In the genomic region with DNA sequence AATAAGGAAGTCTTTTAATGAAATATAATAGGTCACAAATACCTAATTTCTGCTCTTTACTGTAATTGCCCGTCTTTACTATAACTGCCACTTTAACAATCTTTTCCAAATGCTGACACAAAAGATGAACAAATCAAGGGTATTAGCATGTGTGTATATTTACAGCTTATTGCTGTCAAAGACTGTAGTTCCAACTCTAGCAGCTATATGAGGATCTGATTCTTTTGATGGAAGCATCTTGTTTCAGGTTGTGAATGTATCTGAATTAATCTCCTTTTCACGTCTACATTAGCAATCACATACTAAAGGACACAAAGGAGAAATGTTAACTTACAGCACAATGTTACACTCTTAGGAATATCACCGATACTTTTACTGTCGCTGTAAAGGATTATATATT, we compare ENCODE assay signal across 1 cellular context.
TF ChIP-seq lines count a peak whose summit lies in the region.

No MANE protein-coding gene starts in this region.

TF ChIP-seq in GM12878, 131 proteins besides CTCF, POLR2A, EP300 and RAD21:
- TF ChIP-seq, protein P1, sequence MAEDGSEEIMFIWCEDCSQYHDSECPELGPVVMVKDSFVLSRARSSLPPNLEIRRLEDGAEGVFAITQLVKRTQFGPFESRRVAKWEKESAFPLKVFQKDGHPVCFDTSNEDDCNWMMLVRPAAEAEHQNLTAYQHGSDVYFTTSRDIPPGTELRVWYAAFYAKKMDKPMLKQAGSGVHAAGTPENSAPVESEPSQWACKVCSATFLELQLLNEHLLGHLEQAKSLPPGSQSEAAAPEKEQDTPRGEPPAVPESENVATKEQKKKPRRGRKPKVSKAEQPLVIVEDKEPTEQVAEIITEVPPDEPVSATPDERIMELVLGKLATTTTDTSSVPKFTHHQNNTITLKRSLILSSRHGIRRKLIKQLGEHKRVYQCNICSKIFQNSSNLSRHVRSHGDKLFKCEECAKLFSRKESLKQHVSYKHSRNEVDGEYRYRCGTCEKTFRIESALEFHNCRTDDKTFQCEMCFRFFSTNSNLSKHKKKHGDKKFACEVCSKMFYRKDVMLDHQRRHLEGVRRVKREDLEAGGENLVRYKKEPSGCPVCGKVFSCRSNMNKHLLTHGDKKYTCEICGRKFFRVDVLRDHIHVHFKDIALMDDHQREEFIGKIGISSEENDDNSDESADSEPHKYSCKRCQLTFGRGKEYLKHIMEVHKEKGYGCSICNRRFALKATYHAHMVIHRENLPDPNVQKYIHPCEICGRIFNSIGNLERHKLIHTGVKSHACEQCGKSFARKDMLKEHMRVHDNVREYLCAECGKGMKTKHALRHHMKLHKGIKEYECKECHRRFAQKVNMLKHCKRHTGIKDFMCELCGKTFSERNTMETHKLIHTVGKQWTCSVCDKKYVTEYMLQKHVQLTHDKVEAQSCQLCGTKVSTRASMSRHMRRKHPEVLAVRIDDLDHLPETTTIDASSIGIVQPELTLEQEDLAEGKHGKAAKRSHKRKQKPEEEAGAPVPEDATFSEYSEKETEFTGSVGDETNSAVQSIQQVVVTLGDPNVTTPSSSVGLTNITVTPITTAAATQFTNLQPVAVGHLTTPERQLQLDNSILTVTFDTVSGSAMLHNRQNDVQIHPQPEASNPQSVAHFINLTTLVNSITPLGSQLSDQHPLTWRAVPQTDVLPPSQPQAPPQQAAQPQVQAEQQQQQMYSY (CRISPR knock-in tag; IDR thresholded peaks at IDR 0.05): no peak
- TF ChIP-seq, protein P2, sequence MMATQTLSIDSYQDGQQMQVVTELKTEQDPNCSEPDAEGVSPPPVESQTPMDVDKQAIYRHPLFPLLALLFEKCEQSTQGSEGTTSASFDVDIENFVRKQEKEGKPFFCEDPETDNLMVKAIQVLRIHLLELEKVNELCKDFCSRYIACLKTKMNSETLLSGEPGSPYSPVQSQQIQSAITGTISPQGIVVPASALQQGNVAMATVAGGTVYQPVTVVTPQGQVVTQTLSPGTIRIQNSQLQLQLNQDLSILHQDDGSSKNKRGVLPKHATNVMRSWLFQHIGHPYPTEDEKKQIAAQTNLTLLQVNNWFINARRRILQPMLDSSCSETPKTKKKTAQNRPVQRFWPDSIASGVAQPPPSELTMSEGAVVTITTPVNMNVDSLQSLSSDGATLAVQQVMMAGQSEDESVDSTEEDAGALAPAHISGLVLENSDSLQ (IDR thresholded peaks at IDR 0.05): no peak
- TF ChIP-seq RB1 (IDR thresholded peaks at IDR 0.05; ENCODE audit: borderline replicate concordance): no peak
- TF ChIP-seq, protein P3, sequence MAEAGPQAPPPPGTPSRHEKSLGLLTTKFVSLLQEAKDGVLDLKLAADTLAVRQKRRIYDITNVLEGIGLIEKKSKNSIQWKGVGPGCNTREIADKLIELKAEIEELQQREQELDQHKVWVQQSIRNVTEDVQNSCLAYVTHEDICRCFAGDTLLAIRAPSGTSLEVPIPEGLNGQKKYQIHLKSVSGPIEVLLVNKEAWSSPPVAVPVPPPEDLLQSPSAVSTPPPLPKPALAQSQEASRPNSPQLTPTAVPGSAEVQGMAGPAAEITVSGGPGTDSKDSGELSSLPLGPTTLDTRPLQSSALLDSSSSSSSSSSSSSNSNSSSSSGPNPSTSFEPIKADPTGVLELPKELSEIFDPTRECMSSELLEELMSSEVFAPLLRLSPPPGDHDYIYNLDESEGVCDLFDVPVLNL (IDR thresholded peaks at IDR 0.05; ENCODE audit: low read depth, low read length): no peak
- no peak for TF ChIP-seq MEF2A (IDR thresholded peaks at IDR 0.05; ENCODE audit: insufficient read depth, low read depth, low read length)
- TF ChIP-seq, protein P4, sequence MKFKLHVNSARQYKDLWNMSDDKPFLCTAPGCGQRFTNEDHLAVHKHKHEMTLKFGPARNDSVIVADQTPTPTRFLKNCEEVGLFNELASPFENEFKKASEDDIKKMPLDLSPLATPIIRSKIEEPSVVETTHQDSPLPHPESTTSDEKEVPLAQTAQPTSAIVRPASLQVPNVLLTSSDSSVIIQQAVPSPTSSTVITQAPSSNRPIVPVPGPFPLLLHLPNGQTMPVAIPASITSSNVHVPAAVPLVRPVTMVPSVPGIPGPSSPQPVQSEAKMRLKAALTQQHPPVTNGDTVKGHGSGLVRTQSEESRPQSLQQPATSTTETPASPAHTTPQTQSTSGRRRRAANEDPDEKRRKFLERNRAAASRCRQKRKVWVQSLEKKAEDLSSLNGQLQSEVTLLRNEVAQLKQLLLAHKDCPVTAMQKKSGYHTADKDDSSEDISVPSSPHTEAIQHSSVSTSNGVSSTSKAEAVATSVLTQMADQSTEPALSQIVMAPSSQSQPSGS (IDR thresholded peaks at IDR 0.05; ENCODE audit: low read length): no peak
- TF ChIP-seq SMARCA5 (IDR thresholded peaks at IDR 0.05): no peak
- no peak for TF ChIP-seq NBN (IDR thresholded peaks at IDR 0.05)
- TF ChIP-seq MYC (IDR thresholded peaks at IDR 0.05; ENCODE audit: insufficient read depth, insufficient read length, insufficient replicate concordance, low read length, severe bottlenecking): no peak
- no peak for TF ChIP-seq EED (IDR thresholded peaks at IDR 0.05; ENCODE audit: low read depth)
- TF ChIP-seq, protein P5, sequence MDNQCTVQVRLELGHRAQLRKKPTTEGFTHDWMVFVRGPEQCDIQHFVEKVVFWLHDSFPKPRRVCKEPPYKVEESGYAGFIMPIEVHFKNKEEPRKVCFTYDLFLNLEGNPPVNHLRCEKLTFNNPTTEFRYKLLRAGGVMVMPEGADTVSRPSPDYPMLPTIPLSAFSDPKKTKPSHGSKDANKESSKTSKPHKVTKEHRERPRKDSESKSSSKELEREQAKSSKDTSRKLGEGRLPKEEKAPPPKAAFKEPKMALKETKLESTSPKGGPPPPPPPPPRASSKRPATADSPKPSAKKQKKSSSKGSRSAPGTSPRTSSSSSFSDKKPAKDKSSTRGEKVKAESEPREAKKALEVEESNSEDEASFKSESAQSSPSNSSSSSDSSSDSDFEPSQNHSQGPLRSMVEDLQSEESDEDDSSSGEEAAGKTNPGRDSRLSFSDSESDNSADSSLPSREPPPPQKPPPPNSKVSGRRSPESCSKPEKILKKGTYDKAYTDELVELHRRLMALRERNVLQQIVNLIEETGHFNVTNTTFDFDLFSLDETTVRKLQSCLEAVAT (IDR thresholded peaks at IDR 0.05): no peak
- TF ChIP-seq, protein P6, sequence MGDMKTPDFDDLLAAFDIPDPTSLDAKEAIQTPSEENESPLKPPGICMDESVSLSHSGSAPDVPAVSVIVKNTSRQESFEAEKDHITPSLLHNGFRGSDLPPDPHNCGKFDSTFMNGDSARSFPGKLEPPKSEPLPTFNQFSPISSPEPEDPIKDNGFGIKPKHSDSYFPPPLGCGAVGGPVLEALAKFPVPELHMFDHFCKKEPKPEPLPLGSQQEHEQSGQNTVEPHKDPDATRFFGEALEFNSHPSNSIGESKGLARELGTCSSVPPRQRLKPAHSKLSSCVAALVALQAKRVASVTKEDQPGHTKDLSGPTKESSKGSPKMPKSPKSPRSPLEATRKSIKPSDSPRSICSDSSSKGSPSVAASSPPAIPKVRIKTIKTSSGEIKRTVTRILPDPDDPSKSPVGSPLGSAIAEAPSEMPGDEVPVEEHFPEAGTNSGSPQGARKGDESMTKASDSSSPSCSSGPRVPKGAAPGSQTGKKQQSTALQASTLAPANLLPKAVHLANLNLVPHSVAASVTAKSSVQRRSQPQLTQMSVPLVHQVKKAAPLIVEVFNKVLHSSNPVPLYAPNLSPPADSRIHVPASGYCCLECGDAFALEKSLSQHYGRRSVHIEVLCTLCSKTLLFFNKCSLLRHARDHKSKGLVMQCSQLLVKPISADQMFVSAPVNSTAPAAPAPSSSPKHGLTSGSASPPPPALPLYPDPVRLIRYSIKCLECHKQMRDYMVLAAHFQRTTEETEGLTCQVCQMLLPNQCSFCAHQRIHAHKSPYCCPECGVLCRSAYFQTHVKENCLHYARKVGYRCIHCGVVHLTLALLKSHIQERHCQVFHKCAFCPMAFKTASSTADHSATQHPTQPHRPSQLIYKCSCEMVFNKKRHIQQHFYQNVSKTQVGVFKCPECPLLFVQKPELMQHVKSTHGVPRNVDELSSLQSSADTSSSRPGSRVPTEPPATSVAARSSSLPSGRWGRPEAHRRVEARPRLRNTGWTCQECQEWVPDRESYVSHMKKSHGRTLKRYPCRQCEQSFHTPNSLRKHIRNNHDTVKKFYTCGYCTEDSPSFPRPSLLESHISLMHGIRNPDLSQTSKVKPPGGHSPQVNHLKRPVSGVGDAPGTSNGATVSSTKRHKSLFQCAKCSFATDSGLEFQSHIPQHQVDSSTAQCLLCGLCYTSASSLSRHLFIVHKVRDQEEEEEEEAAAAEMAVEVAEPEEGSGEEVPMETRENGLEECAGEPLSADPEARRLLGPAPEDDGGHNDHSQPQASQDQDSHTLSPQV (IDR thresholded peaks at IDR 0.05): no peak
- no peak for TF ChIP-seq HDAC2 (IDR thresholded peaks at IDR 0.05)
- TF ChIP-seq ASH2L (IDR thresholded peaks at IDR 0.05; ENCODE audit: borderline replicate concordance, low read depth): no peak
- TF ChIP-seq, protein P7, sequence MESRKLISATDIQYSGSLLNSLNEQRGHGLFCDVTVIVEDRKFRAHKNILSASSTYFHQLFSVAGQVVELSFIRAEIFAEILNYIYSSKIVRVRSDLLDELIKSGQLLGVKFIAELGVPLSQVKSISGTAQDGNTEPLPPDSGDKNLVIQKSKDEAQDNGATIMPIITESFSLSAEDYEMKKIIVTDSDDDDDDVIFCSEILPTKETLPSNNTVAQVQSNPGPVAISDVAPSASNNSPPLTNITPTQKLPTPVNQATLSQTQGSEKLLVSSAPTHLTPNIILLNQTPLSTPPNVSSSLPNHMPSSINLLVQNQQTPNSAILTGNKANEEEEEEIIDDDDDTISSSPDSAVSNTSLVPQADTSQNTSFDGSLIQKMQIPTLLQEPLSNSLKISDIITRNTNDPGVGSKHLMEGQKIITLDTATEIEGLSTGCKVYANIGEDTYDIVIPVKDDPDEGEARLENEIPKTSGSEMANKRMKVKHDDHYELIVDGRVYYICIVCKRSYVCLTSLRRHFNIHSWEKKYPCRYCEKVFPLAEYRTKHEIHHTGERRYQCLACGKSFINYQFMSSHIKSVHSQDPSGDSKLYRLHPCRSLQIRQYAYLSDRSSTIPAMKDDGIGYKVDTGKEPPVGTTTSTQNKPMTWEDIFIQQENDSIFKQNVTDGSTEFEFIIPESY (IDR thresholded peaks at IDR 0.05): no peak
- TF ChIP-seq POU2F2 (IDR thresholded peaks at IDR 0.05; ENCODE audit: borderline replicate concordance, low read depth, low read length): no peak
